Comparison of ENCODE assay signal across 1 cellular context in genomic region chr6:133761706-133762105, GRCh38.
TF ChIP-seq lines count a peak whose summit lies in the region.

No MANE protein-coding gene starts in this region.

TF ChIP-seq in IMR-90, 13 proteins besides CTCF, POLR2A, EP300 and RAD21 (continued from another document):
- TF ChIP-seq USF2 (IDR thresholded peaks at IDR 0.05; ENCODE audit: low read depth, low read length), result no peak
- no peak for TF ChIP-seq NFE2L2 (IDR thresholded peaks at IDR 0.05; ENCODE audit: low read depth, low read length)
TF ChIP-seq in IMR-90: peak in this region for 2.
